ENCODE assay signal across 2 cellular contexts in genomic region chr5:160770718-160771117, GRCh38.
TF ChIP-seq lines count a peak whose summit lies in the region.

No MANE protein-coding gene starts in this region.

TF ChIP-seq in A549, 52 proteins besides CTCF, POLR2A, EP300 and RAD21:
- TF ChIP-seq MYC (IDR thresholded peaks at IDR 0.05; ENCODE audit: borderline replicate concordance, low read length) (no peak), BCL3 (IDR thresholded peaks at IDR 0.05) (no peak), MAFK (IDR thresholded peaks at IDR 0.05; ENCODE audit: partially characterized antibody) (peak; percentile 93), RNF2 (IDR thresholded peaks at IDR 0.05; ENCODE audit: borderline replicate concordance, low read depth) (no peak)
TF ChIP-seq in A549: peak in this region for 1.

TF ChIP-seq in H1, 55 proteins besides CTCF, POLR2A, EP300 and RAD21:
- TF ChIP-seq CBX8 (IDR thresholded peaks at IDR 0.05; ENCODE audit: borderline replicate concordance, low read depth, low read length) (no peak), TEAD4 (IDR thresholded peaks at IDR 0.05; ENCODE audit: low read depth, low read length) (no peak), MAFK (IDR thresholded peaks at IDR 0.05; ENCODE audit: low read depth, low read length) (peak; percentile 79; the same call in 1 of the 2 replicates), EGR1 (IDR thresholded peaks at IDR 0.05; ENCODE audit: borderline replicate concordance, low read depth, low read length) (no peak), TBP (IDR thresholded peaks at IDR 0.05; ENCODE audit: low read depth, low read length) (no peak), PHF8 (conservative IDR thresholded peaks at IDR 0.05; ENCODE audit: low read depth, low read length) (no peak), KDM1A (IDR thresholded peaks at IDR 0.05; ENCODE audit: borderline replicate concordance, low read length) (no peak)
TF ChIP-seq in H1: peak in this region for 1.
